ENCODE assay signal across 1 cellular context in genomic region chr6:137903933-137904821, GRCh38.
TF ChIP-seq lines count a peak whose summit lies in the region.

No MANE protein-coding gene starts in this region.

TF ChIP-seq in K562, 482 proteins besides CTCF, POLR2A, EP300 and RAD21 (continued from another document and continues in another):
- TF ChIP-seq ZBTB1 (CRISPR knock-in tag; IDR thresholded peaks at IDR 0.05; ENCODE audit: borderline replicate concordance, low read depth): no peak
- no peak for TF ChIP-seq ESRRB (CRISPR knock-in tag; IDR thresholded peaks at IDR 0.05; ENCODE audit: borderline replicate concordance)
- TF ChIP-seq GTF3C2 (IDR thresholded peaks at IDR 0.05; ENCODE audit: borderline replicate concordance, extremely low read depth, insufficient read length): no peak
- TF ChIP-seq EZH2 (IDR thresholded peaks at IDR 0.05; ENCODE audit: borderline replicate concordance, low read depth, low read length): no peak
- no peak for TF ChIP-seq RBBP5 (IDR thresholded peaks at IDR 0.05; ENCODE audit: borderline replicate concordance, insufficient read depth, low read length, poor library complexity, severe bottlenecking)
- no peak for TF ChIP-seq PBX2 (CRISPR knock-in tag; IDR thresholded peaks at IDR 0.05; ENCODE audit: low read depth)
- TF ChIP-seq PBX2 (tag; conservative IDR thresholded peaks at IDR 0.05; ENCODE audit: low read depth): peak; percentile 80
- TF ChIP-seq HCFC1 (IDR thresholded peaks at IDR 0.05; ENCODE audit: low read depth, low read length): no peak
- TF ChIP-seq CHAMP1 (IDR thresholded peaks at IDR 0.05): peak; percentile 80; the same call in 1 of the 2 replicates
- peak; percentile 46 for TF ChIP-seq NFIC (IDR thresholded peaks at IDR 0.05)
- TF ChIP-seq MCM2 (IDR thresholded peaks at IDR 0.05; ENCODE audit: low read depth): no peak
- TF ChIP-seq ZBTB34 (CRISPR knock-in tag; IDR thresholded peaks at IDR 0.05): peak; percentile 21; the same call in 1 of the 2 replicates
- TF ChIP-seq CREB3 (tag; conservative IDR thresholded peaks at IDR 0.05; ENCODE audit: low read depth): no peak
- TF ChIP-seq E2F3 (CRISPR knock-in tag; IDR thresholded peaks at IDR 0.05): no peak
- TF ChIP-seq SRSF9 (IDR thresholded peaks at IDR 0.05; ENCODE audit: borderline replicate concordance, low read depth, low read length): no peak
- TF ChIP-seq RHOXF2B (CRISPR knock-in tag; conservative IDR thresholded peaks at IDR 0.05): 0 out of 2 replicates have a peak, but pooled peaks have one; percentile 64
- no peak for TF ChIP-seq ILK (tag; IDR thresholded peaks at IDR 0.05; ENCODE audit: borderline replicate concordance, low read depth)
- TF ChIP-seq SLC30A9 (CRISPR knock-in tag; IDR thresholded peaks at IDR 0.05): no peak
- no peak for TF ChIP-seq ZC3H8 (IDR thresholded peaks at IDR 0.05)
- TF ChIP-seq ZNF407 (IDR thresholded peaks at IDR 0.05; ENCODE audit: low read depth): no peak
- TF ChIP-seq RCOR1 (IDR thresholded peaks at IDR 0.05; ENCODE audit: borderline replicate concordance in 1 of 2, low read depth in 2 of 2, low read length in 2 of 2): peak; percentile 47 to 95; a peak in 3 of 4 replicates
- TF ChIP-seq STAT6 (CRISPR knock-in tag; IDR thresholded peaks at IDR 0.05): no peak
- no peak for TF ChIP-seq ZKSCAN3 (CRISPR knock-in tag; IDR thresholded peaks at IDR 0.05)
- TF ChIP-seq PTTG1 (tag; IDR thresholded peaks at IDR 0.05; ENCODE audit: low read depth): no peak; the same call in 1 of the 2 replicates
- peak; percentile 96 for TF ChIP-seq TRIM24 (IDR thresholded peaks at IDR 0.05)
- TF ChIP-seq FOXM1 (IDR thresholded peaks at IDR 0.05; ENCODE audit: low read depth): peak; percentile 52
- no peak for TF ChIP-seq FOXM1 (CRISPR knock-in tag; IDR thresholded peaks at IDR 0.05; ENCODE audit: low read depth)
- no peak for TF ChIP-seq KDM5B (IDR thresholded peaks at IDR 0.05; ENCODE audit: insufficient replicate concordance, low read depth, low read length)
- no peak for TF ChIP-seq RBM17 (IDR thresholded peaks at IDR 0.05; ENCODE audit: borderline replicate concordance, low read depth, low read length)
- no peak; the same call in 1 of the 2 replicates for TF ChIP-seq ZNF24 (IDR thresholded peaks at IDR 0.05)
- peak; percentile 39; the same call in 1 of the 2 replicates for TF ChIP-seq SPI1 (IDR thresholded peaks at IDR 0.05; ENCODE audit: borderline replicate concordance, low read depth, low read length)
- TF ChIP-seq HDAC6 (IDR thresholded peaks at IDR 0.05; ENCODE audit: low read depth, low read length): no peak
- no peak; the same call in 1 of the 2 replicates for TF ChIP-seq CC2D1A (IDR thresholded peaks at IDR 0.05)
- peak; percentile 69 for TF ChIP-seq RBFOX2 (IDR thresholded peaks at IDR 0.05; ENCODE audit: low read depth, low read length)
- no peak; the same call in 1 of the 2 replicates for TF ChIP-seq OTX1 (CRISPR knock-in tag; IDR thresholded peaks at IDR 0.05)
- no peak for TF ChIP-seq USF2 (CRISPR knock-in tag; IDR thresholded peaks at IDR 0.05)
- no peak for TF ChIP-seq ZNF146 (CRISPR knock-in tag; IDR thresholded peaks at IDR 0.05; ENCODE audit: unreplicated experiment)
- TF ChIP-seq ZSCAN29 (IDR thresholded peaks at IDR 0.05): no peak
- TF ChIP-seq SIRT6 (IDR thresholded peaks at IDR 0.05; ENCODE audit: low read depth, low read length): no peak
